Comparison of ENCODE assay signal across 27 cellular contexts in the genomic region with DNA sequence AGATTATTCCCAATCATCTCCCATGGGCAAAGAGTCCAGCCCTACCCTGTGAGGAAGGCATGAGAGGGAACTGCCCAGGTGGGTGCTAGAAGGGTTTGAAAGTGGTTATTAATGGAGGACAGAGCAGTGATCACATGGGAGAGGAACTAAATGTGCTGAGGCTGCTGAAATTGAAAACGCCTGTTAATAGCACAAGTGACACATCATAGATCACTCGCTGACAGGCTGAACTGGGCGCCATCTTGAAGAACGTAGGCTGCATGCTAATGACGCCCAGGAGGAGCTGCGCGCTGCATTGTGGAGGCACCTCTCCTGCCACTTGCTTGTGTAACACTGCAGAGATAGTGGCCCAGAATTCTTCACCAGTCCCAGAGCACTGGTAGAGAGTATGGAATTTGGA.
"Had no signal": no experiment of that assay in that cellular context is flagged by ENCODE, and none has a peak within 500 bp of the region (broad histone marks: within the 10 kb centered on the region; RNA-seq: fewer than 3 reads in every experiment).

No MANE protein-coding gene starts in this region.

- H3K27me3 Mint-ChIP-seq: dendritic cell treated with granulocyte-macrophage colony-stimulating factor and Interleukin-4, amounts not matched to agents 40 ng/mL and 50 ng/mL, for 4 days had no signal

- H3K4me3 Mint-ChIP-seq: dendritic cell treated with granulocyte-macrophage colony-stimulating factor and Interleukin-4, amounts not matched to agents 40 ng/mL and 50 ng/mL, for 4 days; effector memory CD8-positive, alpha-beta T cell; endodermal cell; mesothelial cell of epicardium; naive B cell had no signal

- H3K9me3 ChIP-seq: colonic mucosa, gastrocnemius medialis, heart right ventricle, left lung, lower lobe of right lung, mucosa of descending colon had no signal

- H3K27ac Mint-ChIP-seq: dendritic cell treated with granulocyte-macrophage colony-stimulating factor and Interleukin-4, amounts not matched to agents 40 ng/mL and 50 ng/mL, for 4 days; effector memory CD8-positive, alpha-beta T cell; endodermal cell; mesothelial cell of epicardium had no signal

- H3K36me3 Mint-ChIP-seq: mesothelial cell of epicardium, naive B cell had no signal

- H3K36me3 ChIP-seq: colonic mucosa, esophagus squamous epithelium, gastrocnemius medialis, heart right ventricle, left lung, lower lobe of right lung had no signal

- ATAC-seq: effector memory CD8-positive, alpha-beta T cell; esophagus mucosa; gastrocnemius medialis; heart right ventricle; left cardiac atrium; left lung; left ventricle myocardium superior; lower lobe of right lung; mucosa of descending colon had no signal

- H3K4me3 ChIP-seq: colonic mucosa, esophagus squamous epithelium, gastrocnemius medialis, heart right ventricle, left lung, lower lobe of right lung, mucosa of descending colon had no signal

- H3K27ac ChIP-seq: colonic mucosa, epithelial cell of prostate, esophagus squamous epithelium, gastrocnemius medialis, left lung, lower lobe of right lung had no signal

- DNase-seq: colonic mucosa; cortex of kidney; effector CD8-positive, alpha-beta T cell; effector memory CD8-positive, alpha-beta T cell; endodermal cell; erythroblast; esophagus squamous epithelium; foreskin fibroblast; foreskin melanocyte; gastrocnemius medialis; glutamatergic neuron; heart right ventricle; hippocampal formation; left cardiac atrium; left lung; left ventricle myocardium superior; lower lobe of right lung; mesenchymal stem cell; mucosa of descending colon; naive B cell had no signal

- H3K4me1 ChIP-seq: colonic mucosa, gastrocnemius medialis, left lung, lower lobe of right lung had no signal

- H3K27me3 ChIP-seq: colonic mucosa, gastrocnemius medialis, heart right ventricle, left lung had no signal

- H3K4me1 Mint-ChIP-seq: mesothelial cell of epicardium, naive B cell had no signal

- FAIRE-seq: endometrium, islet of Langerhans, keratinocyte had no signal
